Comparison of ENCODE assay signal across 14 cellular contexts in the genomic region with DNA sequence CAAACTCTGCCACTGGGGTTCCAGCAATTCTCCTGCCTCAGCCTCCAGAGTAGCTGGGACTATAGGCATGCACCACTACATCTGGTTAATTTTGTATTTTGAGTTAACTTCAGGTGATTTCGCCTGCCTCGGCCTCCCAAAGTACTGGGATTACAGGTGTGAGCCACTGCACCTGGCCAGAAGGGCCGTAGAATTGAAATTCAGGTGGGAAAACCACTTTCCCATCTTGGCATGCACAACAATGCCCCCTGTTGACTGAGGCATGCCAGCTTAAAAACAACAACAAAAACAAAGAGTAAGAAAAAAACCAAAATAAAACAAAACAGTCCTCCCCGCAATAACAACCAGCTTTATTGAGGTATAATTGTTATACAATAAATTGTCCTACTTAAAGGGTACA. TPM values are rescaled to one million over a fixed set of nuclear protein-coding genes. Genes with fewer than 3 reads are reported as not detected.
DNase-seq lines count a peak whose midpoint lies in the region; ATAC-seq, FAIRE-seq and TF ChIP-seq lines count a peak whose summit lies in the region.
"Had no signal": no experiment of that assay in that cellular context is flagged by ENCODE, and none has a peak within 500 bp of the region (broad histone marks: within the 10 kb centered on the region; RNA-seq: fewer than 3 reads in every experiment).

No MANE protein-coding gene starts in this region.

- DNase-seq in natural killer cell (no peak), NCI-H1105 treated with DMSO at 0.1 percent for 48 hours (lab: John Stamatoyannopoulos, UW) (peak; percentile 26), epithelial cell of esophagus (ENCODE audit: low read depth) (peak; percentile 16), RCC 7860 (ENCODE audit: low spot score) (no peak), DMS53 treated with DMSO at 0.1 percent for 48 hours (lab: John Stamatoyannopoulos, UW; ENCODE audit: unreplicated experiment) (no peak)
- no peak for DNase-seq in natural killer cell treated with Interleukin-12 subunit alpha and Interleukin-12 subunit beta and Interleukin-15 and Interleukin-18, amount 100 ng/mL, for 72 hours (ENCODE audit: low spot score)
- no peak for DNase-seq in stimulated activated naive CD4-positive, alpha-beta T cell (lab: John Stamatoyannopoulos, UW)
- DNase-seq: activated CD4-positive, alpha-beta T cell treated with anti-CD3 and anti-CD28 coated beads for 1 hour; AML-193; caudate nucleus; Kasumi-1 had no signal

- H3K36me3 Mint-ChIP-seq in natural killer cell: no peaks in the 10 kb centered on the region
- no peaks in the 10 kb centered on the region for H3K36me3 Mint-ChIP-seq in natural killer cell treated with Interleukin-12 subunit alpha and Interleukin-12 subunit beta and Interleukin-15 and Interleukin-18, amount 100 ng/mL, for 72 hours

- no peaks in the 10 kb centered on the region for H3K27me3 Mint-ChIP-seq in natural killer cell (ENCODE audit: low read depth in 2 of 2)
- H3K27me3 Mint-ChIP-seq in natural killer cell treated with Interleukin-12 subunit alpha and Interleukin-12 subunit beta and Interleukin-15 and Interleukin-18, amount 100 ng/mL, for 72 hours: no peaks in the 10 kb centered on the region
- H3K27me3 Mint-ChIP-seq: activated T-helper 17 cell treated with anti-CD3 and anti-CD28 coated beads, Interleukin-2, amount 50 U/mL, for 72 hours had no signal

- no peak overlapping the region for H3K4me3 Mint-ChIP-seq in natural killer cell
- no peak overlapping the region for H3K4me3 Mint-ChIP-seq in natural killer cell treated with Interleukin-12 subunit alpha and Interleukin-12 subunit beta and Interleukin-15 and Interleukin-18, amount 100 ng/mL, for 72 hours
- H3K4me3 Mint-ChIP-seq: activated T-helper 17 cell treated with anti-CD3 and anti-CD28 coated beads, Interleukin-2, amount 50 U/mL, for 72 hours had no signal

- TF ChIP-seq CTCF in natural killer cell (IDR thresholded peaks at IDR 0.05) (peak; percentile 54), epithelial cell of esophagus (IDR thresholded peaks at IDR 0.05; ENCODE audit: insufficient read depth, low read depth, low read length, missing control alignments) (peak; percentile 16)

- no peaks in the 10 kb centered on the region for H3K9me3 Mint-ChIP-seq in natural killer cell
- no peaks in the 10 kb centered on the region for H3K9me3 Mint-ChIP-seq in natural killer cell treated with Interleukin-12 subunit alpha and Interleukin-12 subunit beta and Interleukin-15 and Interleukin-18, amount 100 ng/mL, for 72 hours
- H3K9me3 Mint-ChIP-seq: activated T-helper 17 cell treated with anti-CD3 and anti-CD28 coated beads, Interleukin-2, amount 50 U/mL, for 72 hours had no signal

- H3K4me3 ChIP-seq in epithelial cell of esophagus (ENCODE audit: low read length): no peak overlapping the region

- H3K4me1 Mint-ChIP-seq in natural killer cell: peaks cover 28 to 35% of the 10 kb centered on the region in 2 donors
- H3K4me1 Mint-ChIP-seq in natural killer cell treated with Interleukin-12 subunit alpha and Interleukin-12 subunit beta and Interleukin-15 and Interleukin-18, amount 100 ng/mL, for 72 hours (ENCODE audit: low read depth in 2 of 2): peaks cover 28 to 44% of the 10 kb centered on the region in 2 donors

- no peak overlapping the region for H3K27ac Mint-ChIP-seq in natural killer cell
- peak overlapping the region in 1 of 2 donors; percentile 52 for H3K27ac Mint-ChIP-seq in natural killer cell treated with Interleukin-12 subunit alpha and Interleukin-12 subunit beta and Interleukin-15 and Interleukin-18, amount 100 ng/mL, for 72 hours

- FAIRE-seq in RCC 7860 (lab: Jason Lieb, UNC): no peak
- FAIRE-seq: GM19239 had no signal

- intact Hi-C loops in natural killer cell (cut with micrococcal nuclease): no loop called here

- no peak for ATAC-seq in natural killer cell
- no peak for ATAC-seq in natural killer cell treated with Interleukin-12 subunit alpha and Interleukin-12 subunit beta and Interleukin-15 and Interleukin-18, amount 100 ng/mL, for 72 hours
- ATAC-seq in GM19324 (IDR thresholded peaks at IDR 0.05; ENCODE audit: low FRiP score, unreplicated experiment): no peak
- ATAC-seq: activated T-helper 17 cell treated with anti-CD3 and anti-CD28 coated beads, Interleukin-2, amount 50 U/mL, for 72 hours had no signal

RNA-seq across cellular contexts. Expression of a gene that starts 32.6 kb away (rescaled TPM):
- 10 to 100 TPM; 84.7 to 97.1 (median 87.5) TPM for total RNA-seq in natural killer cell
- 100 to 1,000 TPM; 101 to 164 TPM for total RNA-seq in natural killer cell treated with Interleukin-12 subunit alpha and Interleukin-12 subunit beta and Interleukin-15 and Interleukin-18, amount 100 ng/mL, for 72 hours

RNA-seq across cellular contexts. Expression of a gene that starts 44.6 kb away (rescaled TPM):
- total RNA-seq in natural killer cell: 10 to 100 TPM; 65.8 to 84.6 (median 66.1) TPM
- total RNA-seq in natural killer cell treated with Interleukin-12 subunit alpha and Interleukin-12 subunit beta and Interleukin-15 and Interleukin-18, amount 100 ng/mL, for 72 hours: 100 to 1,000 TPM; 114 to 121 TPM

Comparison
In these comparisons a context has a peak if more than half of its experiments do, and no peak if none do; other contexts are left out.
1. DNase-seq: peak in NCI-H1105 treated with DMSO at 0.1 percent for 48 hours (single experiment) and epithelial cell of esophagus (single experiment); none in natural killer cell (single experiment), natural killer cell treated with Interleukin-12 subunit alpha and Interleukin-12 subunit beta and Interleukin-15 and Interleukin-18, amount 100 ng/mL, for 72 hours (single experiment), RCC 7860 (single experiment), DMS53 treated with DMSO at 0.1 percent for 48 hours (single experiment) and stimulated activated naive CD4-positive, alpha-beta T cell (0 of 6).